8 cellular contexts compared by ENCODE assay signal in genomic region chr11:110373061-110373702, GRCh38. TPM values are rescaled to one million over a fixed set of nuclear protein-coding genes. Genes with fewer than 3 reads are reported as not detected.
DNase-seq lines count a peak whose midpoint lies in the region; ATAC-seq and TF ChIP-seq lines count a peak whose summit lies in the region.

No MANE protein-coding gene starts in this region.

- no peaks in the 10 kb centered on the region for H3K36me3 Mint-ChIP-seq in activated naive CD4-positive, alpha-beta T cell treated with anti-CD3 and anti-CD28 coated beads, Interleukin-2, amount 50 U/mL, for 24 hours
- H3K36me3 Mint-ChIP-seq in activated CD4-positive, alpha-beta memory T cell treated with anti-CD3 and anti-CD28 coated beads for 36 hours, result no peaks in the 10 kb centered on the region
- no peaks in the 10 kb centered on the region for H3K36me3 Mint-ChIP-seq in stimulated activated effector memory CD8-positive, alpha-beta T cell treated with anti-CD3 and anti-CD28 coated beads, Interleukin-12 subunit alpha, Interleukin-12 subunit beta, amount 100 ng/mL, for 72 hours

- H3K9me3 Mint-ChIP-seq in activated naive CD4-positive, alpha-beta T cell treated with anti-CD3 and anti-CD28 coated beads, Interleukin-2, amount 50 U/mL, for 24 hours, result no peaks in the 10 kb centered on the region
- H3K9me3 Mint-ChIP-seq in activated CD4-positive, alpha-beta memory T cell treated with anti-CD3 and anti-CD28 coated beads for 36 hours, result no peaks in the 10 kb centered on the region
- no peaks in the 10 kb centered on the region for H3K9me3 Mint-ChIP-seq in stimulated activated effector memory CD8-positive, alpha-beta T cell treated with anti-CD3 and anti-CD28 coated beads, Interleukin-12 subunit alpha, Interleukin-12 subunit beta, amount 100 ng/mL, for 72 hours

- H3K4me1 Mint-ChIP-seq in activated naive CD4-positive, alpha-beta T cell treated with anti-CD3 and anti-CD28 coated beads, Interleukin-2, amount 50 U/mL, for 24 hours, result peaks cover 13% of the 10 kb centered on the region
- peaks cover 18% of the 10 kb centered on the region for H3K4me1 Mint-ChIP-seq in activated CD4-positive, alpha-beta memory T cell treated with anti-CD3 and anti-CD28 coated beads for 36 hours (ENCODE audit: low read depth)
- H3K4me1 Mint-ChIP-seq in stimulated activated effector memory CD8-positive, alpha-beta T cell treated with anti-CD3 and anti-CD28 coated beads, Interleukin-12 subunit alpha, Interleukin-12 subunit beta, amount 100 ng/mL, for 72 hours, result peaks cover 6% of the 10 kb centered on the region

- no peak overlapping the region for H3K4me3 ChIP-seq in prostate gland

- peaks cover 3% of the 10 kb centered on the region for H3K27me3 Mint-ChIP-seq in activated naive CD4-positive, alpha-beta T cell treated with anti-CD3 and anti-CD28 coated beads, Interleukin-2, amount 50 U/mL, for 24 hours
- H3K27me3 Mint-ChIP-seq in activated CD4-positive, alpha-beta memory T cell treated with anti-CD3 and anti-CD28 coated beads for 36 hours, result peaks cover 7% of the 10 kb centered on the region

- no peak overlapping the region for H3K4me3 Mint-ChIP-seq in activated naive CD4-positive, alpha-beta T cell treated with anti-CD3 and anti-CD28 coated beads, Interleukin-2, amount 50 U/mL, for 24 hours
- no peak overlapping the region for H3K4me3 Mint-ChIP-seq in activated CD4-positive, alpha-beta memory T cell treated with anti-CD3 and anti-CD28 coated beads for 36 hours
- peak overlapping the region; percentile 5 for H3K4me3 Mint-ChIP-seq in stimulated activated effector memory CD8-positive, alpha-beta T cell treated with anti-CD3 and anti-CD28 coated beads, Interleukin-12 subunit alpha, Interleukin-12 subunit beta, amount 100 ng/mL, for 72 hours

- H3K4me1 ChIP-seq in prostate gland (replicated peaks), result no peaks in the 10 kb centered on the region

- DNase-seq in activated naive CD4-positive, alpha-beta T cell (lab: John Stamatoyannopoulos, UW), result no peak
- DNase-seq in activated CD4-positive, alpha-beta memory T cell treated with anti-CD3 and anti-CD28 coated beads for 36 hours, result peak; percentile 55
- DNase-seq in stimulated activated effector memory CD8-positive, alpha-beta T cell treated with anti-CD3 and anti-CD28 coated beads, Interleukin-12 subunit alpha, Interleukin-12 subunit beta, amount 100 ng/mL, for 72 hours (ENCODE audit: low spot score in 2 of 2), result peak in 1 of 2 donors; percentile 63
- no peak for DNase-seq in prostate gland (ENCODE audit: low spot score)
- no peak for DNase-seq in stimulated activated CD8-positive, alpha-beta memory T cell treated with anti-CD3 and anti-CD28 coated beads, Interleukin-4, amount 100 ng/mL, for 48 hours
- no peak for DNase-seq in NCI-H748 (lab: John Stamatoyannopoulos, UW; ENCODE audit: unreplicated experiment)

- no peaks in the 10 kb centered on the region for H3K9me3 ChIP-seq in prostate gland

- H3K27ac Mint-ChIP-seq in activated naive CD4-positive, alpha-beta T cell treated with anti-CD3 and anti-CD28 coated beads, Interleukin-2, amount 50 U/mL, for 24 hours, result peak overlapping the region; percentile 8
- peak overlapping the region; percentile 82 for H3K27ac Mint-ChIP-seq in activated CD4-positive, alpha-beta memory T cell treated with anti-CD3 and anti-CD28 coated beads for 36 hours
- H3K27ac Mint-ChIP-seq in stimulated activated effector memory CD8-positive, alpha-beta T cell treated with anti-CD3 and anti-CD28 coated beads, Interleukin-12 subunit alpha, Interleukin-12 subunit beta, amount 100 ng/mL, for 72 hours, result peak overlapping the region; percentile 2

- no peak for TF ChIP-seq CTCF in prostate gland (IDR thresholded peaks at IDR 0.05)

- CTCF ChIA-PET in activated CD4-positive, alpha-beta memory T cell treated with anti-CD3 and anti-CD28 coated beads for 36 hours (lab: Charles Lee), result interaction anchor here (0.6 to 1.5 kb wide), 10 partner anchors 24 to 172 kb away, joined by 3 to 20 read pairs (median 4); partner anchors contain the start of genes FDX1 and RDX

- H3K27me3 ChIP-seq in prostate gland (replicated peaks; ENCODE audit: insufficient read depth), result no peaks in the 10 kb centered on the region

- no peak for TF ChIP-seq POLR2A in prostate gland (IDR thresholded peaks at IDR 0.05)

- intact Hi-C loops in activated CD4-positive, alpha-beta memory T cell treated with anti-CD3 and anti-CD28 coated beads for 36 hours (cut with micrococcal nuclease), result loop anchor here (1.0 kb wide), 8 partner anchors 16 to 80 kb away; partner anchors contain the start of gene FDX1
- intact Hi-C loops in prostate gland (cut with DNase I), result loop anchor here (5.0 kb wide), 1 partner anchor 59 kb away; no protein-coding TSS in a partner anchor

- H3K27ac ChIP-seq in prostate gland, result peak overlapping the region in 1 of 2 donors; percentile 18

- no peaks in the 10 kb centered on the region for H3K36me3 ChIP-seq in prostate gland

- POLR2A ChIA-PET in activated CD4-positive, alpha-beta memory T cell treated with anti-CD3 and anti-CD28 coated beads for 36 hours (lab: Charles Lee), result interaction anchor here (0.7 to 1.3 kb wide), 5 partner anchors 23 to 44 kb away, joined by 3 to 14 read pairs (median 5); no protein-coding TSS in a partner anchor

- ATAC-seq in HG02970 (IDR thresholded peaks at IDR 0.05; ENCODE audit: low FRiP score, unreplicated experiment), result peak; percentile 88
- ATAC-seq in stimulated activated effector memory CD8-positive, alpha-beta T cell treated with anti-CD3 and anti-CD28 coated beads, Interleukin-12 subunit alpha, Interleukin-12 subunit beta, amount 100 ng/mL, for 72 hours, result peak; percentile 96

- WGBS in prostate gland, result 54% methylated on average over 5 of the region's 5 CpGs

RNA-seq across cellular contexts. Expression of gene FDX1, which starts 56.6 kb away (rescaled TPM):
- 10 to 100 TPM in 1 of 2 experiments, 1 to 10 TPM in 1; 9.8 to 11.2 TPM for total RNA-seq in activated CD4-positive, alpha-beta memory T cell treated with anti-CD3 and anti-CD28 coated beads for 36 hours
- total RNA-seq in prostate gland, result 10 to 100 TPM; 12.8 to 21.2 TPM

Comparison
In these comparisons a context has a peak if more than half of its experiments do, and no peak if none do; other contexts are left out.
1. H3K27ac Mint-ChIP-seq: peak in every context shown above with its lines; median percentile 82 in activated CD4-positive, alpha-beta memory T cell treated with anti-CD3 and anti-CD28 coated beads for 36 hours; 8 in activated naive CD4-positive, alpha-beta T cell treated with anti-CD3 and anti-CD28 coated beads, Interleukin-2, amount 50 U/mL, for 24 hours; 2 in stimulated activated effector memory CD8-positive, alpha-beta T cell treated with anti-CD3 and anti-CD28 coated beads, Interleukin-12 subunit alpha, Interleukin-12 subunit beta, amount 100 ng/mL, for 72 hours.